11 cellular contexts compared by ENCODE assay signal in genomic region chr11:124801636-124802312, GRCh38. TPM values are rescaled to one million over a fixed set of nuclear protein-coding genes. Genes with fewer than 3 reads are reported as not detected.
A peak's percentile ranks its signal among the peaks of the same experiment; 100 is the strongest.
DNase-seq lines count a peak whose midpoint lies in the region; FAIRE-seq and TF ChIP-seq lines count a peak whose summit lies in the region.
"Had no signal": no experiment of that assay in that cellular context is flagged by ENCODE, and none has a peak within 500 bp of the region (broad histone marks: within the 10 kb centered on the region; RNA-seq: fewer than 3 reads in every experiment).

No MANE protein-coding gene starts in this region.

- no CpG with 5 or more reads among the region's 8 CpGs for WGBS in neuronal stem cell (ENCODE audit: extremely low coverage in 2 of 2, insufficient read length in 2 of 2, insufficient replicate concordance in 1 of 2), 2 donors

- H3K27me3 ChIP-seq in CD8-positive, alpha-beta memory T cell (ENCODE audit: insufficient read depth, low read length, poor library complexity, severe bottlenecking): no peaks in the 10 kb centered on the region
- no peaks in the 10 kb centered on the region for H3K27me3 ChIP-seq in endothelial cell of umbilical vein (ENCODE audit: control insufficient read depth in 2 of 2, insufficient read depth in 2 of 2, low read length in 2 of 2)
- no peaks in the 10 kb centered on the region for H3K27me3 ChIP-seq in neuron (ENCODE audit: insufficient read depth, low read length)
- H3K27me3 ChIP-seq in neuronal stem cell (ENCODE audit: control insufficient read depth in 3 of 3, insufficient read depth in 3 of 3, low read depth in 1 of 3, low read length in 3 of 3): no peaks in the 10 kb centered on the region
- H3K27me3 ChIP-seq: body of pancreas had no signal

- FAIRE-seq in endothelial cell of umbilical vein (lab: Jason Lieb, UNC): no peak

- no peak for DNase-seq in CD8-positive, alpha-beta memory T cell
- DNase-seq in NCI-H226 (peak; percentile 29), endothelial cell of umbilical vein (ENCODE audit: low read depth, low spot score) (no peak), neuronal stem cell (ENCODE audit: low spot score) (no peak)
- DNase-seq in activated CD4-positive, CD25-positive, alpha-beta regulatory T cell treated with anti-CD3 and anti-CD28 coated beads, Interleukin-2, amount 50 U/mL, for 72 hours: no peak
- DNase-seq in effector CD8-positive, alpha-beta T cell (lab: John Stamatoyannopoulos, UW): no peak
- DNase-seq: body of pancreas, OCI-M1 had no signal

- no TSS peak for BruUV-seq in endothelial cell of umbilical vein (replicated peaks; lab: Mats Ljungman, UMichigan)

- peak overlapping the region; percentile 24 to 91 (median 80) for H3K4me3 Mint-ChIP-seq in CD8-positive, alpha-beta memory T cell

- CTCF ChIA-PET in CD8-positive, alpha-beta memory T cell (lab: Charles Lee): interaction anchor here (1.3 to 3.0 kb wide), 10 partner anchors 8 to 133 kb away, joined by 4 to 13 read pairs (median 6); partner anchors contain the start of genes SIAE and SPA17
- CTCF ChIA-PET in endothelial cell of umbilical vein (lab: Charles Lee): interaction anchor here (0.9 to 10.2 kb wide), 11 partner anchors 8 to 133 kb away, joined by 3 to 191 read pairs (median 8); partner anchors contain the start of gene ESAM

- H3K36me3 ChIP-seq in CD8-positive, alpha-beta memory T cell (ENCODE audit: insufficient read depth, low read length): no peaks in the 10 kb centered on the region
- no peaks in the 10 kb centered on the region for H3K36me3 ChIP-seq in endothelial cell of umbilical vein (ENCODE audit: control insufficient read depth in 2 of 2, extremely low read depth in 1 of 2, insufficient read depth in 2 of 2, low read length in 2 of 2)
- peaks cover 13% of the 10 kb centered on the region for H3K36me3 ChIP-seq in neuron (ENCODE audit: insufficient read depth, low read length)
- H3K36me3 ChIP-seq in neuronal stem cell (replicated peaks in 1 of 2; ENCODE audit: control insufficient read depth in 2 of 2, insufficient read depth in 2 of 2, low read length in 2 of 2): peaks cover 4 to 33% of the 10 kb centered on the region in 2 donors

- H3K4me3 ChIP-seq in CD8-positive, alpha-beta memory T cell (ENCODE audit: low read length): no peak overlapping the region
- H3K4me3 ChIP-seq in endothelial cell of umbilical vein (replicated peaks in 1 of 3; ENCODE audit: insufficient read depth in 1 of 3, low read depth in 1 of 3, low read length in 3 of 3): no peak overlapping the region
- H3K4me3 ChIP-seq in neuron (ENCODE audit: low read length): peak overlapping the region; percentile 82
- no peak overlapping the region for H3K4me3 ChIP-seq in neuronal stem cell (ENCODE audit: low read length in 2 of 2)
- H3K4me3 ChIP-seq: lung had no signal

- no peak overlapping the region for H2BK12ac ChIP-seq in neuronal stem cell (ENCODE audit: low read length)

- H2BK120ac ChIP-seq in neuronal stem cell (ENCODE audit: low read depth, low read length): no peak overlapping the region

- intact Hi-C loops in endothelial cell of umbilical vein (cut with micrococcal nuclease): loop anchor here (2.0 kb wide), 1 partner anchor 65 kb away; no protein-coding TSS in a partner anchor

- POLR2A ChIA-PET in CD8-positive, alpha-beta memory T cell (lab: Charles Lee): interaction anchor here (2.2 kb wide), 1 partner anchor 179 kb away, joined by 6 read pairs; the partner anchor contains the start of gene TBRG1
- POLR2A ChIA-PET in endothelial cell of umbilical vein (lab: Charles Lee): interaction anchor here (1.1 kb wide), 1 partner anchor 41 kb away, joined by 4 read pairs; no protein-coding TSS in a partner anchor

- H2AFZ ChIP-seq in endothelial cell of umbilical vein (ENCODE audit: low read depth, low read length) (no peak overlapping the region), neuron (ENCODE audit: low read depth, low read length) (no peak overlapping the region), neuronal stem cell (ENCODE audit: low read length) (no peak overlapping the region)

- H3K4me2 ChIP-seq in endothelial cell of umbilical vein (ENCODE audit: insufficient read depth, low read length) (peak overlapping the region; percentile 88), neuronal stem cell (ENCODE audit: insufficient read depth, low read length, poor library complexity, severe bottlenecking) (no peak overlapping the region)

- no peak overlapping the region for H4K91ac ChIP-seq in neuronal stem cell (ENCODE audit: low read depth, low read length, poor library complexity)

- no peaks in the 10 kb centered on the region for H3K9me3 Mint-ChIP-seq in CD8-positive, alpha-beta memory T cell
- H3K9me3 Mint-ChIP-seq: stimulated activated naive CD8-positive, alpha-beta T cell treated with anti-CD3 and anti-CD28 coated beads, Interleukin-15, Interleukin-2, amounts not matched to agents 100 ng/mL and 50 ng/mL, for 24 hours had no signal

- peaks cover 32% of the 10 kb centered on the region for H3K79me2 ChIP-seq in endothelial cell of umbilical vein (ENCODE audit: control insufficient read depth, insufficient read depth, low read length)

- H3K4me1 ChIP-seq in CD8-positive, alpha-beta memory T cell (ENCODE audit: insufficient read depth, low read length): peaks cover 29% of the 10 kb centered on the region
- H3K4me1 ChIP-seq in endothelial cell of umbilical vein (ENCODE audit: control insufficient read depth, extremely low read depth, insufficient read depth, low read length) (peaks cover 20% of the 10 kb centered on the region), neuron (ENCODE audit: insufficient read depth, low read length) (peaks cover 20% of the 10 kb centered on the region), neuronal stem cell (ENCODE audit: control insufficient read depth in 2 of 2, insufficient read depth in 1 of 2, low read depth in 1 of 2, low read length in 2 of 2) (peaks cover 2 to 12% of the 10 kb centered on the region in 2 donors)

- peaks cover 0 to 4% of the 10 kb centered on the region in 2 donors for H3K27me3 Mint-ChIP-seq in CD8-positive, alpha-beta memory T cell
- H3K27me3 Mint-ChIP-seq: stimulated activated naive CD8-positive, alpha-beta T cell treated with anti-CD3 and anti-CD28 coated beads, Interleukin-15, Interleukin-2, amounts not matched to agents 100 ng/mL and 50 ng/mL, for 24 hours had no signal

- no peak overlapping the region for H2BK5ac ChIP-seq in neuronal stem cell (ENCODE audit: low read length)

- no peak overlapping the region for H3K9ac ChIP-seq in endothelial cell of umbilical vein (replicated peaks; ENCODE audit: extremely low read depth, insufficient read depth, low read length)
- no peak overlapping the region for H3K9ac ChIP-seq in neuronal stem cell (ENCODE audit: low read depth, low read length, poor library complexity)

- peaks cover 5% of the 10 kb centered on the region for H3K79me1 ChIP-seq in neuronal stem cell (ENCODE audit: low read depth, low read length)

- no peak overlapping the region for H4K8ac ChIP-seq in neuronal stem cell (ENCODE audit: low read depth, low read length)

- no peak overlapping the region for H3K14ac ChIP-seq in neuronal stem cell (ENCODE audit: low read length)

- H3K18ac ChIP-seq in neuronal stem cell (ENCODE audit: low read length): no peak overlapping the region

- H3K9me3 ChIP-seq in CD8-positive, alpha-beta memory T cell (ENCODE audit: low read length): no peaks in the 10 kb centered on the region
- H3K9me3 ChIP-seq in endothelial cell of umbilical vein (replicated peaks; ENCODE audit: control insufficient read depth, insufficient read depth, low read length) (no peaks in the 10 kb centered on the region), neuron (ENCODE audit: low read length) (peaks cover 2% of the 10 kb centered on the region), neuronal stem cell (replicated peaks in 1 of 2; ENCODE audit: control insufficient read depth in 2 of 2, insufficient read depth in 1 of 2, low read depth in 1 of 2, low read length in 2 of 2) (peaks cover 0 to 10% of the 10 kb centered on the region in 2 donors)
- H3K9me3 ChIP-seq: body of pancreas had no signal

- dilution Hi-C loops in endothelial cell of umbilical vein (cut with MboI; ENCODE audit: extremely low pct_ligation_motif_present, low sequenced_read_pairs): no loop called here

- peaks cover 25 to 34% (median 29%) of the 10 kb centered on the region in 3 donors for H3K4me1 Mint-ChIP-seq in CD8-positive, alpha-beta memory T cell

- no peak overlapping the region for H3K27ac ChIP-seq in CD8-positive, alpha-beta memory T cell (ENCODE audit: low read depth, low read length)
- no peak overlapping the region for H3K27ac ChIP-seq in endothelial cell of umbilical vein (ENCODE audit: insufficient read depth, low read depth, low read length)
- no peak overlapping the region for H3K27ac ChIP-seq in neuronal stem cell (replicated peaks; ENCODE audit: low read length)

- no peak overlapping the region for H3K23ac ChIP-seq in neuronal stem cell (ENCODE audit: low read depth, low read length, poor library complexity)

- H2AK5ac ChIP-seq in neuronal stem cell (ENCODE audit: low read depth, low read length): no peak overlapping the region

- no peak overlapping the region for H3K4ac ChIP-seq in neuronal stem cell (ENCODE audit: low read length)

- no peak for TF ChIP-seq CTCF in endothelial cell of umbilical vein (IDR thresholded peaks at IDR 0.05; ENCODE audit: extremely low read depth in 1 of 2, insufficient read depth in 1 of 2, low read depth in 1 of 2, low read length in 2 of 2)

- peaks cover 0 to 16% (median 1%) of the 10 kb centered on the region in 3 donors for H3K36me3 Mint-ChIP-seq in CD8-positive, alpha-beta memory T cell

- TF ChIP-seq POLR2A in endothelial cell of umbilical vein (IDR thresholded peaks at IDR 0.05; ENCODE audit: low read depth, low read length): no peak

- H2BK15ac ChIP-seq in neuronal stem cell (ENCODE audit: low read length): no peak overlapping the region

- H3K27ac Mint-ChIP-seq in CD8-positive, alpha-beta memory T cell: peak overlapping the region in 5 of 8 donors; percentile 47 to 90 (median 77)

- H4K20me1 ChIP-seq in endothelial cell of umbilical vein (replicated peaks; ENCODE audit: control insufficient read depth, extremely low read depth, insufficient read depth, low read length): no peaks in the 10 kb centered on the region

- no peaks in the 10 kb centered on the region for H3K9me1 ChIP-seq in endothelial cell of umbilical vein (replicated peaks; ENCODE audit: control insufficient read depth, extremely low read depth, insufficient read depth, low read length)

RNA-seq across cellular contexts. Expression of gene MSANTD2, which starts 1.6 kb away (rescaled TPM):
- total RNA-seq in CD8-positive, alpha-beta memory T cell: 10 to 100 TPM; 12.3 to 13.2 TPM
- 4.4 TPM for polyA plus RNA-seq in CD8-positive, alpha-beta memory T cell
- total RNA-seq in endothelial cell of umbilical vein: 17.0 and 23.2 TPM in 2 replicates
- 5.5 and 5.6 TPM in 2 replicates for polyA plus RNA-seq in endothelial cell of umbilical vein
- 4.2 and 5.5 TPM in 2 replicates for polyA plus RNA-seq in endothelial cell of umbilical vein (2011; cell fraction: cytosol; rRNA removed)
- polyA plus RNA-seq in endothelial cell of umbilical vein (2011; cell fraction: nucleus; rRNA removed): 38.7 and 39.2 TPM in 2 replicates
- polyA plus RNA-seq in endothelial cell of umbilical vein (2012): 6.5 and 10.3 TPM in 2 replicates
- polyA minus RNA-seq in endothelial cell of umbilical vein: 5.5 and 7.1 TPM in 2 replicates
- polyA minus RNA-seq in endothelial cell of umbilical vein (2011; cell fraction: cytosol; rRNA and poly(A)+ RNA removed): 4.1 TPM
- polyA minus RNA-seq in endothelial cell of umbilical vein (2011; cell fraction: nucleus; rRNA and poly(A)+ RNA removed): 14.6 and 16.4 TPM in 2 replicates
- 14.2 TPM for polyA plus RNA-seq in neuronal stem cell (2013, experiment 1 of 2)
- 14.6 TPM for polyA plus RNA-seq in neuronal stem cell (2013, experiment 2 of 2)

RNA-seq across cellular contexts. Expression of gene ESAM, which starts 39.7 kb away (rescaled TPM):
- total RNA-seq in CD8-positive, alpha-beta memory T cell: under 1 TPM; 0.35 to 0.77 TPM
- polyA plus RNA-seq in CD8-positive, alpha-beta memory T cell: not detected
- total RNA-seq in endothelial cell of umbilical vein: 273 and 303 TPM in 2 replicates
- 383 and 451 TPM in 2 replicates for polyA plus RNA-seq in endothelial cell of umbilical vein
- 364 and 365 TPM in 2 replicates for polyA plus RNA-seq in endothelial cell of umbilical vein (2011; cell fraction: cytosol; rRNA removed)
- 321 and 349 TPM in 2 replicates for polyA plus RNA-seq in endothelial cell of umbilical vein (2011; cell fraction: nucleus; rRNA removed)
- 148 and 187 TPM in 2 replicates for polyA plus RNA-seq in endothelial cell of umbilical vein (2012)
- polyA minus RNA-seq in endothelial cell of umbilical vein: 205 and 226 TPM in 2 replicates
- polyA minus RNA-seq in endothelial cell of umbilical vein (2011; cell fraction: cytosol; rRNA and poly(A)+ RNA removed): 0.51 TPM
- polyA minus RNA-seq in endothelial cell of umbilical vein (2011; cell fraction: nucleus; rRNA and poly(A)+ RNA removed): 66.6 and 81.3 TPM in 2 replicates
- 0.07 TPM for polyA plus RNA-seq in neuronal stem cell (2013, experiment 1 of 2)
- polyA plus RNA-seq in neuronal stem cell (2013, experiment 2 of 2): 0.07 TPM

RNA-seq across cellular contexts. Expression of gene VSIG2, which starts 49.7 kb away (rescaled TPM):
- under 1 TPM; 0.24 to 0.40 TPM for total RNA-seq in CD8-positive, alpha-beta memory T cell
- polyA plus RNA-seq in CD8-positive, alpha-beta memory T cell: not detected
- total RNA-seq in endothelial cell of umbilical vein: 3.6 and 7.0 TPM in 2 replicates
- 0.94 and 1.2 TPM in 2 replicates for polyA plus RNA-seq in endothelial cell of umbilical vein
- 0.34 and 0.45 TPM in 2 replicates for polyA plus RNA-seq in endothelial cell of umbilical vein (2011; cell fraction: cytosol; rRNA removed)
- polyA plus RNA-seq in endothelial cell of umbilical vein (2011; cell fraction: nucleus; rRNA removed): 5.8 and 9.3 TPM in 2 replicates
- polyA plus RNA-seq in endothelial cell of umbilical vein (2012): 1.1 TPM in 2 replicates
- polyA minus RNA-seq in endothelial cell of umbilical vein: 0.32 and 0.49 TPM in 2 replicates
- polyA minus RNA-seq in endothelial cell of umbilical vein (2011; cell fraction: cytosol; rRNA and poly(A)+ RNA removed): not detected
- 0.38 and 0.63 TPM in 2 replicates for polyA minus RNA-seq in endothelial cell of umbilical vein (2011; cell fraction: nucleus; rRNA and poly(A)+ RNA removed)
- not detected for polyA plus RNA-seq in neuronal stem cell (2013, experiment 1 of 2)
- not detected for polyA plus RNA-seq in neuronal stem cell (2013, experiment 2 of 2)

Comparison
In these comparisons a context has a peak if more than half of its experiments do, and no peak if none do; other contexts are left out.
1. RNA of gene ESAM, which starts 39.7 kb away (total RNA-seq): 273 to 303 TPM in endothelial cell of umbilical vein; 0.35 to 0.77 TPM in CD8-positive, alpha-beta memory T cell; every median in the first group is over 100 times any median in the second.